Comparison of ENCODE assay signal across 13 cellular contexts in genomic region chr3:47012342-47013230, GRCh38. TPM values are rescaled to one million over a fixed set of nuclear protein-coding genes. Genes with fewer than 3 reads are reported as not detected.
DNase-seq lines count a peak whose midpoint lies in the region; ATAC-seq and TF ChIP-seq lines count a peak whose summit lies in the region.
"Had no signal": no experiment of that assay in that cellular context is flagged by ENCODE, and none has a peak within 500 bp of the region (broad histone marks: within the 10 kb centered on the region; RNA-seq: fewer than 3 reads in every experiment).

No MANE protein-coding gene starts in this region.

- no peaks in the 10 kb centered on the region for H3K27me3 ChIP-seq in BLaER1
- H3K27me3 ChIP-seq in DND-41 (ENCODE audit: insufficient read depth, low read length, poor library complexity): no peaks in the 10 kb centered on the region

- H3K9ac ChIP-seq in BLaER1 (peak overlapping the region; percentile 43; the same call in 1 of the 2 replicates), DND-41 (ENCODE audit: low read depth, low read length) (no peak overlapping the region)

- H3K4me3 ChIP-seq in BLaER1 (no peak overlapping the region), DND-41 (ENCODE audit: low read depth in 1 of 2, low read length in 2 of 2) (no peak overlapping the region)

- peaks cover 97% of the 10 kb centered on the region for H3K4me1 ChIP-seq in BLaER1
- H3K4me1 ChIP-seq in DND-41 (ENCODE audit: insufficient read depth, low read length): peaks cover 46% of the 10 kb centered on the region

- H3K27ac ChIP-seq in BLaER1: peak overlapping the region; percentile 95
- H3K27ac ChIP-seq in DND-41 (ENCODE audit: low read length): peak overlapping the region; percentile 70

- no peak overlapping the region for H2AFZ ChIP-seq in DND-41 (ENCODE audit: low read depth, low read length)

- H3K27me3 Mint-ChIP-seq in activated CD4-positive, alpha-beta memory T cell treated with anti-CD3 and anti-CD28 coated beads, Interleukin-2, amount 10 ng/mL, durations not matched to agents 7 days and 5 days: no peaks in the 10 kb centered on the region
- no peaks in the 10 kb centered on the region for H3K27me3 Mint-ChIP-seq in memory B cell
- H3K27me3 Mint-ChIP-seq in activated CD4-positive, alpha-beta T cell treated with anti-CD3 and anti-CD28 coated beads, Interleukin-2, amount 10 ng/mL, durations not matched to agents 24 days and 14 days: no peaks in the 10 kb centered on the region
- no peaks in the 10 kb centered on the region for H3K27me3 Mint-ChIP-seq in osteocyte (ENCODE audit: unreplicated experiment)
- H3K27me3 Mint-ChIP-seq: B cell had no signal

- intact Hi-C loops in activated CD4-positive, alpha-beta T cell treated with anti-CD3 and anti-CD28 coated beads, Interleukin-2, amount 10 ng/mL, durations not matched to agents 24 days and 14 days (cut with micrococcal nuclease): no loop called here

- H3K4me1 Mint-ChIP-seq in activated CD4-positive, alpha-beta memory T cell treated with anti-CD3 and anti-CD28 coated beads, Interleukin-2, amount 10 ng/mL, durations not matched to agents 7 days and 5 days: peaks cover 36% of the 10 kb centered on the region
- peaks cover 18% of the 10 kb centered on the region for H3K4me1 Mint-ChIP-seq in memory B cell
- peaks cover 26% of the 10 kb centered on the region for H3K4me1 Mint-ChIP-seq in activated CD4-positive, alpha-beta T cell treated with anti-CD3 and anti-CD28 coated beads, Interleukin-2, amount 10 ng/mL, durations not matched to agents 24 days and 14 days
- H3K4me1 Mint-ChIP-seq in osteocyte (ENCODE audit: unreplicated experiment): peaks cover 18% of the 10 kb centered on the region

- H4K20me1 ChIP-seq in BLaER1 (no peaks in the 10 kb centered on the region), DND-41 (ENCODE audit: insufficient read depth, low read length) (no peaks in the 10 kb centered on the region)

- H3K36me3 ChIP-seq in BLaER1 (peaks cover 39% of the 10 kb centered on the region), DND-41 (ENCODE audit: insufficient read depth, low read length) (peaks cover 59% of the 10 kb centered on the region)

- H3K9me3 Mint-ChIP-seq in activated CD4-positive, alpha-beta memory T cell treated with anti-CD3 and anti-CD28 coated beads, Interleukin-2, amount 10 ng/mL, durations not matched to agents 7 days and 5 days: no peaks in the 10 kb centered on the region
- H3K9me3 Mint-ChIP-seq in memory B cell: no peaks in the 10 kb centered on the region
- H3K9me3 Mint-ChIP-seq in activated CD4-positive, alpha-beta T cell treated with anti-CD3 and anti-CD28 coated beads, Interleukin-2, amount 10 ng/mL, durations not matched to agents 24 days and 14 days: no peaks in the 10 kb centered on the region
- no peaks in the 10 kb centered on the region for H3K9me3 Mint-ChIP-seq in osteocyte (ENCODE audit: unreplicated experiment)

- ATAC-seq in DND-41 (ENCODE audit: insufficient read depth, low read depth) (no peak), memory B cell (ENCODE audit: low read depth) (no peak), HG03045 (IDR thresholded peaks at IDR 0.05; ENCODE audit: unreplicated experiment) (no peak)
- ATAC-seq: SK-N-SH treated with all-trans-retinoic acid at 6 μM for 48 hours had no signal

- TF ChIP-seq CTCF in DND-41 (IDR thresholded peaks at IDR 0.05; ENCODE audit: borderline replicate concordance, extremely low read depth, low read length, poor library complexity, severe bottlenecking) (no peak), osteocyte (IDR thresholded peaks at IDR 0.05) (no peak)

- peak; percentile 62 for DNase-seq in DND-41
- peak; percentile 15 for DNase-seq in activated CD4-positive, alpha-beta memory T cell treated with anti-CD3 and anti-CD28 coated beads, Interleukin-2, amount 10 ng/mL, durations not matched to agents 7 days and 5 days
- DNase-seq in memory B cell (ENCODE audit: low spot score in 2 of 2): peak in 1 of 2 donors; percentile 9
- DNase-seq in activated CD4-positive, alpha-beta T cell treated with anti-CD3 and anti-CD28 coated beads, Interleukin-2, amount 10 ng/mL, durations not matched to agents 24 days and 14 days: no peak
- DNase-seq in osteocyte (ENCODE audit: extremely low spot score, unreplicated experiment): no peak
- DNase-seq in SK-N-DZ (ENCODE audit: low spot score): no peak
- DNase-seq: HCEC 1CT, NCI-H1417, retina had no signal

- peak overlapping the region; percentile 21 for H3K27ac Mint-ChIP-seq in activated CD4-positive, alpha-beta memory T cell treated with anti-CD3 and anti-CD28 coated beads, Interleukin-2, amount 10 ng/mL, durations not matched to agents 7 days and 5 days
- H3K27ac Mint-ChIP-seq in memory B cell (peak overlapping the region; percentile 89), osteocyte (ENCODE audit: unreplicated experiment) (no peak overlapping the region)
- no peak overlapping the region for H3K27ac Mint-ChIP-seq in activated CD4-positive, alpha-beta T cell treated with anti-CD3 and anti-CD28 coated beads, Interleukin-2, amount 10 ng/mL, durations not matched to agents 24 days and 14 days

- H3K4me2 ChIP-seq in BLaER1 (peak overlapping the region; percentile 91), DND-41 (ENCODE audit: insufficient read depth, low read length) (no peak overlapping the region)

- H3K79me2 ChIP-seq in DND-41 (ENCODE audit: insufficient read depth, low read length): peaks cover 12% of the 10 kb centered on the region

- POLR2A ChIA-PET in activated CD4-positive, alpha-beta memory T cell treated with anti-CD3 and anti-CD28 coated beads, Interleukin-2, amount 10 ng/mL, durations not matched to agents 7 days and 5 days (lab: Charles Lee): interaction anchor here (1.2 kb wide), 1 partner anchor 15 kb away, joined by 4 read pairs; no protein-coding TSS in a partner anchor

- H3K4me3 Mint-ChIP-seq in activated CD4-positive, alpha-beta memory T cell treated with anti-CD3 and anti-CD28 coated beads, Interleukin-2, amount 10 ng/mL, durations not matched to agents 7 days and 5 days: no peak overlapping the region
- H3K4me3 Mint-ChIP-seq in memory B cell (no peak overlapping the region), osteocyte (ENCODE audit: unreplicated experiment) (no peak overlapping the region)
- H3K4me3 Mint-ChIP-seq in activated CD4-positive, alpha-beta T cell treated with anti-CD3 and anti-CD28 coated beads, Interleukin-2, amount 10 ng/mL, durations not matched to agents 24 days and 14 days: no peak overlapping the region
- H3K4me3 Mint-ChIP-seq: B cell had no signal

- no peaks in the 10 kb centered on the region for H3K9me3 ChIP-seq in BLaER1
- no peaks in the 10 kb centered on the region for H3K9me3 ChIP-seq in DND-41 (ENCODE audit: insufficient read depth, low read length, severe bottlenecking)

- H3K36me3 Mint-ChIP-seq in activated CD4-positive, alpha-beta memory T cell treated with anti-CD3 and anti-CD28 coated beads, Interleukin-2, amount 10 ng/mL, durations not matched to agents 7 days and 5 days (ENCODE audit: low read depth): peaks cover 48% of the 10 kb centered on the region
- H3K36me3 Mint-ChIP-seq in memory B cell (peaks cover 1% of the 10 kb centered on the region), osteocyte (ENCODE audit: unreplicated experiment) (peaks cover 13% of the 10 kb centered on the region)
- peaks cover 29% of the 10 kb centered on the region for H3K36me3 Mint-ChIP-seq in activated CD4-positive, alpha-beta T cell treated with anti-CD3 and anti-CD28 coated beads, Interleukin-2, amount 10 ng/mL, durations not matched to agents 24 days and 14 days (ENCODE audit: low read depth)

- CTCF ChIA-PET in activated CD4-positive, alpha-beta memory T cell treated with anti-CD3 and anti-CD28 coated beads, Interleukin-2, amount 10 ng/mL, durations not matched to agents 7 days and 5 days (lab: Charles Lee): no interaction called here

RNA-seq across cellular contexts. Expression of gene NBEAL2, which starts 33.1 kb away (rescaled TPM):
- total RNA-seq in activated CD4-positive, alpha-beta memory T cell treated with anti-CD3 and anti-CD28 coated beads, Interleukin-2, amount 10 ng/mL, durations not matched to agents 7 days and 5 days: 100 to 1,000 TPM; 254 to 267 TPM
- 115 and 119 TPM in 2 replicates for total RNA-seq in activated CD4-positive, alpha-beta T cell treated with anti-CD3 and anti-CD28 coated beads, Interleukin-2, amount 10 ng/mL, durations not matched to agents 24 days and 14 days
- 14.0 and 21.8 TPM in 2 replicates for total RNA-seq in osteocyte
- 16.6 and 28.4 TPM in 2 replicates for polyA plus RNA-seq in SK-N-DZ (2014; cell fraction: cytosol; rRNA removed)
- 172 and 188 TPM in 2 replicates for polyA plus RNA-seq in SK-N-DZ (2014; cell fraction: nucleus; rRNA removed)

RNA-seq across cellular contexts. Expression of gene CCDC12, which starts 36.0 kb away (rescaled TPM):
- total RNA-seq in activated CD4-positive, alpha-beta memory T cell treated with anti-CD3 and anti-CD28 coated beads, Interleukin-2, amount 10 ng/mL, durations not matched to agents 7 days and 5 days: 10 to 100 TPM; 55.0 to 56.7 TPM
- total RNA-seq in activated CD4-positive, alpha-beta T cell treated with anti-CD3 and anti-CD28 coated beads, Interleukin-2, amount 10 ng/mL, durations not matched to agents 24 days and 14 days: 55.3 and 66.2 TPM in 2 replicates
- 34.5 and 37.4 TPM in 2 replicates for total RNA-seq in osteocyte
- 35.9 and 41.7 TPM in 2 replicates for polyA plus RNA-seq in SK-N-DZ (2014; cell fraction: cytosol; rRNA removed)
- polyA plus RNA-seq in SK-N-DZ (2014; cell fraction: nucleus; rRNA removed): 17.9 and 25.1 TPM in 2 replicates

Comparison
In these comparisons a context has a peak if more than half of its experiments do, and no peak if none do; other contexts are left out.
1. DNase-seq: peak in DND-41 (single experiment) and activated CD4-positive, alpha-beta memory T cell treated with anti-CD3 and anti-CD28 coated beads, Interleukin-2, amount 10 ng/mL, durations not matched to agents 7 days and 5 days (single experiment); none in activated CD4-positive, alpha-beta T cell treated with anti-CD3 and anti-CD28 coated beads, Interleukin-2, amount 10 ng/mL, durations not matched to agents 24 days and 14 days (single experiment), osteocyte (single experiment) and SK-N-DZ (single experiment).
2. H3K27ac Mint-ChIP-seq: peak in activated CD4-positive, alpha-beta memory T cell treated with anti-CD3 and anti-CD28 coated beads, Interleukin-2, amount 10 ng/mL, durations not matched to agents 7 days and 5 days (single experiment) and memory B cell (single experiment); none in activated CD4-positive, alpha-beta T cell treated with anti-CD3 and anti-CD28 coated beads, Interleukin-2, amount 10 ng/mL, durations not matched to agents 24 days and 14 days (single experiment) and osteocyte (single experiment).